19 cellular contexts compared by ENCODE assay signal in genomic region chr2:9467687-9468086, GRCh38.
"Had no signal": no experiment of that assay in that cellular context is flagged by ENCODE, and none has a peak within 500 bp of the region (broad histone marks: within the 10 kb centered on the region; RNA-seq: fewer than 3 reads in every experiment).

No MANE protein-coding gene starts in this region.

- ATAC-seq: stimulated activated naive CD8-positive, alpha-beta T cell treated with anti-CD3 and anti-CD28 coated beads, Interleukin-15, Interleukin-2, amounts not matched to agents 100 U/mL and 50 U/mL, for 24 hours had no signal

- H3K4me3 ChIP-seq: dorsolateral prefrontal cortex, right atrium auricular region had no signal

- H3K9me3 ChIP-seq: right atrium auricular region had no signal

- H3K27ac ChIP-seq: dorsolateral prefrontal cortex, epithelial cell of prostate, right atrium auricular region had no signal

- DNase-seq: activated B cell treated with CpG ODN at 0.5 μM for 24 hours; activated CD4-positive, alpha-beta memory T cell treated with anti-CD3 and anti-CD28 coated beads, Interleukin-2, amount 10 ng/mL, durations not matched to agents 7 days and 5 days; activated CD4-positive, alpha-beta T cell treated with anti-CD3 and anti-CD28 coated beads for 48 hours; activated naive CD4-positive, alpha-beta T cell treated with Interleukin-2 at 50 U/mL for 16 hours; activated naive CD8-positive, alpha-beta T cell treated with anti-CD3 and anti-CD28 coated beads, Interleukin-2, amount 10 ng/mL, durations not matched to agents 7 days and 5 days; activated T-cell treated with anti-CD3 and anti-CD28 coated beads, Interleukin-2, amount 50 U/mL, for 24 hours; central memory CD4-positive, alpha-beta T cell; dorsolateral prefrontal cortex; endodermal cell; head of caudate nucleus; immature natural killer cell; posterior cingulate gyrus; stimulated activated CD4-positive, alpha-beta T cell treated with anti-CD3 and anti-CD28 coated beads, Interleukin-2, amount 100 ng/mL, for 24 hours; stimulated activated naive CD8-positive, alpha-beta T cell treated with anti-CD3 and anti-CD28 coated beads, Interleukin-15, Interleukin-2, amounts not matched to agents 100 U/mL and 50 U/mL, for 24 hours; T-helper 1 cell; T-helper 9 cell; trophoblast cell had no signal

- H3K27me3 ChIP-seq: dorsolateral prefrontal cortex, right atrium auricular region had no signal

- H3K4me1 ChIP-seq: right atrium auricular region had no signal
